In the genomic region with DNA sequence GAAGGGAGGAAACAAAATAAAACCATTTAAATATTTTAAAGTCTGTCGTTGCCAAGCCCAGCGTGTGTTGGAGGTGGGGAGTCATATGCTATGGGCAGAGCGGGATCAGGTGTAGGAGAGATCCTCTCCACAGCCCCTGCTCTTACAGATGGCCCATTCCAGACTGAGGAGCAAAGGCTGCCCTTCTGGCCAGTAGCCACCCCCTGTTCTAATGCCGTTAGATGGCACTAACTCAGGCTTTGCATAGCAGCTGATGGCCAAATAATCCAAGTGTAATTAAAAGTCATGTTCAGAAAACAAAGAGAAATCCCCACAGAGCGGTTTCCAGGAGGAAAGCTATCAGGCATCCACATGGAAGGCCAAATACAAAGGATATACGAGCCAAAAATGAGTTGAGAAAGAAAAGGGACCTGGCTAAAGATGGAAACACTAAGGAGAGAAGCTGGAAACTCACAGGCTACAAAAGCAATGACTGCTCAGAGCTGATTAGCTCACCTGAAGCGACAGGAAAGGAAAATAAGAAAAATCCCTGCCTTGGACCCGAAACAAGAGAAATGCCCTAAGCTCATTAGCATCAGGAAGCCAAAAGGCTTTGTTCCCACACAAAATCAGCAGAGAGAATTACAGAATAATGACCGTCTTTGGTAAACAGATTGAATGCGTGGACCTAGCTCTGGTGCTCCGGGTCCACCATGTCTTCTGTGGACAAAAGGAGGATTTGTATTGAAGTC, we compare ENCODE assay signal across 18 cellular contexts.
DNase-seq lines count a peak whose midpoint lies in the region; ATAC-seq and TF ChIP-seq lines count a peak whose summit lies in the region.
"Had no signal": no experiment of that assay in that cellular context is flagged by ENCODE, and none has a peak within 500 bp of the region (broad histone marks: within the 10 kb centered on the region; RNA-seq: fewer than 3 reads in every experiment).

No MANE protein-coding gene starts in this region.

- no peaks in the 10 kb centered on the region; the same call in 1 of the 2 replicates for H3K27me3 ChIP-seq in SJCRH30

- H3K4me1 Mint-ChIP-seq in brain = peaks cover 20% of the 10 kb centered on the region
- H3K4me1 Mint-ChIP-seq: CD14-positive monocyte had no signal

- no peaks in the 10 kb centered on the region for H3K36me3 Mint-ChIP-seq in brain
- H3K36me3 Mint-ChIP-seq: CD14-positive monocyte had no signal

- no peak overlapping the region for H3K27ac ChIP-seq in SJCRH30
- H3K27ac ChIP-seq: A549, KMS-11 had no signal

- H3K27ac Mint-ChIP-seq in brain = peak overlapping the region; percentile 23 to 86 (median 70)
- H3K27ac Mint-ChIP-seq: CD14-positive monocyte had no signal

- H3K4me1 ChIP-seq in SJCRH30 = no peaks in the 10 kb centered on the region
- H3K4me1 ChIP-seq: A549, Caco-2 had no signal

- no peak overlapping the region for H3K4me3 ChIP-seq in SJCRH30
- H3K4me3 ChIP-seq: A549 had no signal

- H3K4me3 Mint-ChIP-seq in brain = peak overlapping the region in 4 of 5 experiments; percentile 4 to 53 (median 18)
- H3K4me3 Mint-ChIP-seq: CD14-positive monocyte had no signal

- in situ Hi-C loops in G401 (cut with HindIII; ENCODE audit: low sequenced_read_pairs) = no loop called here

- H3K36me3 ChIP-seq in SJCRH30 = no peaks in the 10 kb centered on the region

- H3K9me3 ChIP-seq in SJCRH30 (replicated peaks) = no peaks in the 10 kb centered on the region
- H3K9me3 ChIP-seq: A549, Caco-2 had no signal

- DNase-seq in G401 (ENCODE audit: low spot score) (peak; percentile 88), NCI-H1930 (lab: John Stamatoyannopoulos, UW) (peak; percentile 17 to 47), medulla oblongata (ENCODE audit: extremely low spot score) (peak; percentile 4), COLO829 (ENCODE audit: low spot score) (no peak), SJCRH30 (no peak)
- DNase-seq: Caco-2, DMS153, NCI-H1048, NCI-H1436 treated with DMSO at 0.1 percent for 48 hours, NCI-H2081 treated with DMSO at 0.1 percent for 48 hours, PC-3 had no signal

- peaks cover 0 to 2% (median 0%) of the 10 kb centered on the region in 5 experiments for H3K9me3 Mint-ChIP-seq in brain

- H3K27me3 Mint-ChIP-seq in brain = peaks cover 11% of the 10 kb centered on the region

- ATAC-seq in GM18502 (IDR thresholded peaks at IDR 0.05; ENCODE audit: poor library complexity, unreplicated experiment) (no peak), GM19397 (IDR thresholded peaks at IDR 0.05; ENCODE audit: unreplicated experiment) (no peak)
- ATAC-seq: A549, HCT116, PC-3 had no signal

- TF ChIP-seq CTCF in brain (conservative IDR thresholded peaks at IDR 0.05) = no peak

Comparison
In these comparisons a context has a peak if more than half of its experiments do, and no peak if none do; other contexts are left out.
1. DNase-seq: peak in G401 (single experiment), NCI-H1930 (2 of 2) and medulla oblongata (single experiment); none in COLO829 (single experiment) and SJCRH30 (0 of 2).